25 cellular contexts compared by ENCODE assay signal in genomic region chr22:29331213-29331612, GRCh38. TPM values are rescaled to one million over a fixed set of nuclear protein-coding genes. Genes with fewer than 3 reads are reported as not detected.
DNase-seq lines count a peak whose midpoint lies in the region; ATAC-seq and TF ChIP-seq lines count a peak whose summit lies in the region.
"Had no signal": no experiment of that assay in that cellular context is flagged by ENCODE, and none has a peak within 500 bp of the region (broad histone marks: within the 10 kb centered on the region; RNA-seq: fewer than 3 reads in every experiment).

No MANE protein-coding gene starts in this region.

- TF ChIP-seq EP300 in gastroesophageal sphincter (IDR thresholded peaks at IDR 0.05), result no peak

- H3K27ac ChIP-seq in IMR-90 (ENCODE audit: insufficient read depth, low read length) (no peak overlapping the region), cingulate gyrus (ENCODE audit: low read depth, low read length) (peak overlapping the region; percentile 60), osteoblast (ENCODE audit: low read depth, low read length) (no peak overlapping the region), gastroesophageal sphincter (no peak overlapping the region), hepatocyte (no peak overlapping the region)
- H3K27ac ChIP-seq: C4-2B, GM23248, KMS-11, SJCRH30, thyroid gland had no signal

- CTCF ChIA-PET in IMR-90 (lab: Yijun Ruan, JAX), result no interaction called here

- H2BK20ac ChIP-seq in IMR-90 (ENCODE audit: low read depth, low read length), result no peak overlapping the region

- H3K79me2 ChIP-seq in osteoblast (ENCODE audit: insufficient read depth, low read length), result no peaks in the 10 kb centered on the region
- no peaks in the 10 kb centered on the region for H3K79me2 ChIP-seq in hepatocyte

- POLR2A ChIA-PET in IMR-90 (lab: Charles Lee; ENCODE audit: unreplicated experiment), result no interaction called here

- H3K14ac ChIP-seq in IMR-90 (replicated peaks; ENCODE audit: low read depth, low read length), result 0 out of 2 replicates have a peak overlapping the region, but pooled peaks have one; percentile 71

- no peak overlapping the region for H2BK120ac ChIP-seq in IMR-90 (ENCODE audit: low read depth, low read length)

- no peak overlapping the region for H3K4ac ChIP-seq in IMR-90 (ENCODE audit: low read depth, low read length)

- no peak overlapping the region for H3K4me3 ChIP-seq in IMR-90 (ENCODE audit: insufficient read depth, low read depth, low read length)
- no peak overlapping the region for H3K4me3 ChIP-seq in osteoblast (ENCODE audit: insufficient read depth, low read length)
- no peak overlapping the region for H3K4me3 ChIP-seq in gastroesophageal sphincter
- H3K4me3 ChIP-seq in hepatocyte, result no peak overlapping the region
- H3K4me3 ChIP-seq: GM23248, SJCRH30, thyroid gland had no signal

- WGBS in IMR-90 (ENCODE audit: extremely low coverage in 2 of 2, insufficient read length in 1 of 2), 2 experiments, result 92% methylated on average over 2 of the region's 8 CpGs; no CpG with 5 or more reads in 1 of the 2 experiments
- 76% methylated on average over 3 of the region's 8 CpGs; no CpG with 5 or more reads in 1 of the 2 donors for WGBS in gastroesophageal sphincter (ENCODE audit: low coverage in 1 of 2), 2 donors
- 92% methylated on average over 8 of the region's 8 CpGs for WGBS in hepatocyte (ENCODE audit: low lambda C conversion rate, missing lambda C conversion rate)

- intact Hi-C loops in IMR-90 (cut with micrococcal nuclease), result no loop called here

- no peak overlapping the region for H3K9ac ChIP-seq in IMR-90 (ENCODE audit: low read depth, low read length)
- H3K9ac ChIP-seq: GM23248, KMS-11 had no signal

- no peak overlapping the region for H3K18ac ChIP-seq in IMR-90 (ENCODE audit: low read depth, low read length)

- peak overlapping the region; percentile 94 for H2AK9ac ChIP-seq in IMR-90 (replicated peaks; ENCODE audit: low read depth, low read length, poor library complexity)

- TF ChIP-seq CTCF in IMR-90 (conservative IDR thresholded peaks at IDR 0.05; ENCODE audit: low read depth, low read length), result no peak
- TF ChIP-seq CTCF in osteoblast (IDR thresholded peaks at IDR 0.05; ENCODE audit: extremely low read depth, low read depth, low read length), result no peak
- TF ChIP-seq CTCF in gastroesophageal sphincter (IDR thresholded peaks at IDR 0.05), result no peak
- TF ChIP-seq CTCF in hepatocyte (IDR thresholded peaks at IDR 0.05; ENCODE audit: poor library complexity), result no peak

- BruUV-seq in IMR-90 (replicated peaks; lab: Mats Ljungman, UMichigan), result no TSS peak

- H4K20me1 ChIP-seq in IMR-90 (ENCODE audit: insufficient read depth, low read length) (no peaks in the 10 kb centered on the region; the same call in 1 of the 2 replicates), osteoblast (ENCODE audit: insufficient read depth, low read length) (peaks cover 3% of the 10 kb centered on the region), hepatocyte (ENCODE audit: insufficient read depth, poor library complexity, severe bottlenecking) (no peaks in the 10 kb centered on the region)

- 0 out of 2 replicates have a peak overlapping the region, but pooled peaks have one; percentile 42 for H3K23ac ChIP-seq in IMR-90 (ENCODE audit: low read depth, low read length)

- TF ChIP-seq RAD21 in IMR-90 (IDR thresholded peaks at IDR 0.05; ENCODE audit: low read length), result no peak

- H3K9me2 ChIP-seq in hepatocyte (replicated peaks; ENCODE audit: insufficient read depth), result no peaks in the 10 kb centered on the region

- in situ Hi-C loops in IMR-90 (cut with MboI; ENCODE audit: low sequenced_read_pairs), result no loop called here

- H2BK15ac ChIP-seq in IMR-90 (ENCODE audit: low read depth, low read length), result no peak overlapping the region

- H3K9me3 ChIP-seq in IMR-90 (ENCODE audit: control insufficient read depth, insufficient read depth, low read length), result no peaks in the 10 kb centered on the region
- no peaks in the 10 kb centered on the region for H3K9me3 ChIP-seq in osteoblast (ENCODE audit: low read depth, low read length)
- H3K9me3 ChIP-seq in gastroesophageal sphincter, result no peaks in the 10 kb centered on the region
- no peaks in the 10 kb centered on the region for H3K9me3 ChIP-seq in hepatocyte (ENCODE audit: low read depth)
- H3K9me3 ChIP-seq: SJCRH30, thyroid gland had no signal

- TF ChIP-seq POLR2A in IMR-90 (IDR thresholded peaks at IDR 0.05; ENCODE audit: low read depth, low read length) (no peak), gastroesophageal sphincter (IDR thresholded peaks at IDR 0.05) (no peak)

- H3K56ac ChIP-seq in IMR-90 (ENCODE audit: extremely low read depth, insufficient read depth, low read length), result no peak overlapping the region

- no peak overlapping the region for H3K4me2 ChIP-seq in IMR-90 (ENCODE audit: low read depth, low read length)
- no peak overlapping the region for H3K4me2 ChIP-seq in osteoblast (ENCODE audit: insufficient read depth, low read length)
- no peak overlapping the region for H3K4me2 ChIP-seq in hepatocyte
- H3K4me2 ChIP-seq: KMS-11 had no signal

- no peak overlapping the region for H4K91ac ChIP-seq in IMR-90 (ENCODE audit: insufficient read depth, low read depth, low read length)

- peak overlapping the region; percentile 50; the same call in 1 of the 2 replicates for H2AK5ac ChIP-seq in IMR-90 (ENCODE audit: low read depth, low read length)

- H3K79me1 ChIP-seq in IMR-90 (ENCODE audit: low read depth in 1 of 2, low read length in 2 of 2), result peaks cover 0 to 3% of the 10 kb centered on the region in 2 experiments; a peak in 1 of 4 replicates

- H2AFZ ChIP-seq in IMR-90 (replicated peaks; ENCODE audit: low read length, poor library complexity) (peak overlapping the region; percentile 61), osteoblast (ENCODE audit: low read length) (no peak overlapping the region), hepatocyte (no peak overlapping the region)
- H2AFZ ChIP-seq: GM23248 had no signal

- H3K4me1 ChIP-seq in IMR-90 (ENCODE audit: control insufficient read depth, insufficient read depth, low read length) (peaks cover 9% of the 10 kb centered on the region), osteoblast (ENCODE audit: insufficient read depth, low read length) (no peaks in the 10 kb centered on the region), gastroesophageal sphincter (peaks cover 0 to 15% (median 0%) of the 10 kb centered on the region in 3 donors), hepatocyte (ENCODE audit: insufficient read depth) (no peaks in the 10 kb centered on the region)
- H3K4me1 ChIP-seq: thyroid gland had no signal

- H3K36me3 ChIP-seq in IMR-90 (ENCODE audit: control insufficient read depth, insufficient read depth, low read length) (peaks cover 50% of the 10 kb centered on the region), osteoblast (ENCODE audit: insufficient read depth, low read length) (peaks cover 17% of the 10 kb centered on the region), gastroesophageal sphincter (peaks cover 0 to 99% of the 10 kb centered on the region in 2 donors), hepatocyte (replicated peaks; ENCODE audit: insufficient read depth, low read depth) (no peaks in the 10 kb centered on the region)
- H3K36me3 ChIP-seq: SJCRH30 had no signal

- dilution Hi-C loops in IMR-90 (cut with HindIII; ENCODE audit: low sequenced_read_pairs, unreplicated experiment), result no loop called here

- no peak overlapping the region for H4K5ac ChIP-seq in IMR-90 (ENCODE audit: low read depth, low read length)

- H2BK5ac ChIP-seq in IMR-90 (ENCODE audit: low read depth, low read length, poor library complexity, severe bottlenecking), result peak overlapping the region; percentile 15

- peaks cover 5% of the 10 kb centered on the region; the same call in 1 of the 2 replicates for H3K9me1 ChIP-seq in IMR-90 (ENCODE audit: insufficient read depth, low read length)

- DNase-seq in DMS 273 treated with DMSO at 0.1 percent for 48 hours (lab: John Stamatoyannopoulos, UW), result peak; percentile 57
- no peak for DNase-seq in IMR-90
- DNase-seq in osteoblast (ENCODE audit: insufficient read length, low spot score, missing footprints), result peak; percentile 78
- no peak for DNase-seq in medulla oblongata (ENCODE audit: extremely low spot score)
- DNase-seq in stimulated activated naive CD4-positive, alpha-beta T cell treated with Interleukin-2 at 50 U/mL for 16 hours (lab: John Stamatoyannopoulos, UW), result no peak
- DNase-seq in hepatocyte (ENCODE audit: low spot score), result no peak
- DNase-seq: activated CD8-positive, alpha-beta memory T cell treated with anti-CD3 and anti-CD28 coated beads for 24 hours; activated gamma-delta T cell; activated T-cell treated with anti-CD3 and anti-CD28 coated beads, Interleukin-2, amount 50 U/mL, for 1 hour; GM23248; NCI-H146; NCI-H2171; NCI-H524; NK-92 treated with Interleukin-12 subunit alpha and Interleukin-12 subunit beta, amount 100 ng/mL, for 24 hours; retina; stimulated activated CD4-positive, alpha-beta T cell treated with anti-CD3 and anti-CD28 coated beads, Interleukin-12 subunit alpha, Interleukin-12 subunit beta, amount 100 ng/mL, for 4 hours; stimulated activated CD4-positive, alpha-beta T cell treated with anti-CD3 and anti-CD28 coated beads, Interleukin-4, amount 100 ng/mL, for 24 hours; thyroid gland had no signal

- peak; percentile 6; the same call in 1 of the 2 replicates for ATAC-seq in IMR-90 (ENCODE audit: low read depth)
- ATAC-seq in gastroesophageal sphincter, result no peak

- no peak overlapping the region; a peak in 1 of 4 replicates for H4K8ac ChIP-seq in IMR-90 (ENCODE audit: low read depth in 2 of 2, low read length in 2 of 2)

- H3K27me3 ChIP-seq in IMR-90 (ENCODE audit: control insufficient read depth, insufficient read depth, low read length) (no peaks in the 10 kb centered on the region), osteoblast (ENCODE audit: insufficient read depth, low read length) (no peaks in the 10 kb centered on the region), gastroesophageal sphincter (no peaks in the 10 kb centered on the region), hepatocyte (no peaks in the 10 kb centered on the region)
- H3K27me3 ChIP-seq: SJCRH30, thyroid gland had no signal

RNA-seq across cellular contexts. Expression of gene RASL10A, which starts 15.7 kb away (rescaled TPM):
- not detected in 2 replicates for total RNA-seq in IMR-90 (2012; rRNA removed)
- polyA plus RNA-seq in IMR-90 (2012; rRNA removed), result 0.07 and 0.26 TPM in 2 replicates
- polyA plus RNA-seq in IMR-90 (2012; cell fraction: cytosol; rRNA removed), result 0.22 TPM in 1 of 2 replicates, not detected in the other
- polyA plus RNA-seq in IMR-90 (2012; cell fraction: nucleus; rRNA removed; ENCODE audit: low replicate concordance), result 0.89 and 2.7 TPM in 2 replicates
- total RNA-seq in osteoblast, result not detected in 2 replicates
- under 1 TPM in 3 of 4 donors, not detected in 1; 0.40 to 0.73 (median 0.72) TPM for total RNA-seq in gastroesophageal sphincter
- total RNA-seq in hepatocyte, result 0.33 and 1.7 TPM in 2 replicates
- polyA plus RNA-seq in hepatocyte, result 5.3 and 6.3 TPM in 2 replicates
- total RNA-seq: bronchial epithelial cell, GM23248 had no signal
- polyA plus RNA-seq: AG04450 had no signal

RNA-seq across cellular contexts. Expression of gene GAS2L1, which starts 24.8 kb away (rescaled TPM):
- total RNA-seq in IMR-90 (2012; rRNA removed), result 1.4 TPM in 2 replicates
- polyA plus RNA-seq in IMR-90 (2012; rRNA removed), result 15.6 and 22.5 TPM in 2 replicates
- 24.1 and 32.2 TPM in 2 replicates for polyA plus RNA-seq in IMR-90 (2012; cell fraction: cytosol; rRNA removed)
- polyA plus RNA-seq in IMR-90 (2012; cell fraction: nucleus; rRNA removed; ENCODE audit: low replicate concordance), result 20.1 and 69.5 TPM in 2 replicates
- 11.6 and 13.0 TPM in 2 replicates for total RNA-seq in osteoblast
- total RNA-seq in gastroesophageal sphincter, result 10 to 100 TPM; 17.8 to 65.5 (median 36.8) TPM
- 10.4 and 11.7 TPM in 2 replicates for total RNA-seq in hepatocyte
- 34.0 and 46.0 TPM in 2 replicates for polyA plus RNA-seq in hepatocyte

RNA-seq across cellular contexts. Expression of gene AP1B1, which starts 57.2 kb away (rescaled TPM):
- total RNA-seq in IMR-90 (2012; rRNA removed) (65.5 and 70.8 TPM in 2 replicates), osteoblast (35.4 and 37.3 TPM in 2 replicates), gastroesophageal sphincter (10 to 100 TPM; 50.9 to 74.1 (median 55.8) TPM), hepatocyte (50.1 and 52.0 TPM in 2 replicates)
- polyA plus RNA-seq in IMR-90 (2012; rRNA removed) (55.7 and 62.3 TPM in 2 replicates), hepatocyte (44.2 and 46.6 TPM in 2 replicates)
- 40.7 and 58.5 TPM in 2 replicates for polyA plus RNA-seq in IMR-90 (2012; cell fraction: cytosol; rRNA removed)
- polyA plus RNA-seq in IMR-90 (2012; cell fraction: nucleus; rRNA removed; ENCODE audit: low replicate concordance), result 53.6 and 100 TPM in 2 replicates

Comparison
In these comparisons a context has a peak if more than half of its experiments do, and no peak if none do; other contexts are left out.
1. DNase-seq: peak in DMS 273 treated with DMSO at 0.1 percent for 48 hours (single experiment) and osteoblast (single experiment); none in IMR-90 (single experiment), medulla oblongata (single experiment), stimulated activated naive CD4-positive, alpha-beta T cell treated with Interleukin-2 at 50 U/mL for 16 hours (single experiment) and hepatocyte (single experiment).